8 cellular contexts compared by ENCODE assay signal in the genomic region with DNA sequence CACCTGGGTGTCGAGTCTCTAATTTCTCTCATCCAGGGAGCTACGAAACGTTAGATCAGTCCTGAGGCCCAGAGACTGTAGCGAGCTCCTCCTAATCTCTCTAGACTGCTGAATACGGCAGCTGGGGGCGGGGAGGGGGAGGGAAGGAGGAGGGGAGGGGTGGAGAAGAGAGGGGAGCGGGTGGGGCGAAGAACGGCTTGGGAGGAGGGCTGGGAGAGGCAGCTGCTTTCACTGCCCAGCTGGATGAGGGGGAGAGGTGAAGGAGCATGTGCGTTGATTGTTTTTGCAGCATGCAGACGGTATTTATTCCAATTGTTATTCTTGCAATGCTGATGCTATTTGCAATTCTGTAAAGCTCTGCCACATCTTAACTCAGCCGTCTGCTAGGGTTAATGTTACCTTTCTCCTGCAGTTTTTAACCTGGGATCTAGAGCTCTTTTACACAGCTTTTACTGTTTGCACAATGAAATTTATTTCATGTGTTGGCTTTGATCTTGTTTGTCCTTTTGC. TPM values are rescaled to one million over a fixed set of nuclear protein-coding genes. Genes with fewer than 3 reads are reported as not detected.
DNase-seq lines count a peak whose midpoint lies in the region; ATAC-seq and TF ChIP-seq lines count a peak whose summit lies in the region.

No MANE protein-coding gene starts in this region.

- peaks cover 0 to 56% (median 0%) of the 10 kb centered on the region in 4 donors for H3K27me3 ChIP-seq in esophagus squamous epithelium

- H3K4me1 ChIP-seq in esophagus squamous epithelium: peaks cover 2 to 19% (median 5%) of the 10 kb centered on the region in 3 donors

- no peak overlapping the region for H3K27ac ChIP-seq in esophagus squamous epithelium

- TF ChIP-seq CTCF in esophagus squamous epithelium (IDR thresholded peaks at IDR 0.05) (no peak), omental fat pad (IDR thresholded peaks at IDR 0.05) (no peak), GM13977 (IDR thresholded peaks at IDR 0.05; ENCODE audit: extremely low read depth, insufficient read depth, missing control alignments) (no peak)

- DNase-seq in HEK293T (ENCODE audit: extremely low spot score) (peak; percentile 61), NCI-H748 (lab: John Stamatoyannopoulos, UW; ENCODE audit: unreplicated experiment) (peak; percentile 88), esophagus squamous epithelium (lab: John Stamatoyannopoulos, UW) (no peak), omental fat pad (ENCODE audit: low spot score) (no peak), GM13977 (ENCODE audit: low spot score) (no peak)
- DNase-seq in activated CD4-positive, CD25-positive, alpha-beta regulatory T cell treated with anti-CD3 and anti-CD28 coated beads, Interleukin-2, amount 50 U/mL, for 72 hours: no peak

- in situ Hi-C loops in GM13977 (cut with MboI; ENCODE audit: low pct_unique_long_range_greater_than_20kb, low sequenced_read_pairs, unreplicated experiment): no loop called here

- H3K4me3 ChIP-seq in esophagus squamous epithelium: peak overlapping the region in 3 of 4 donors; percentile 33 to 60 (median 43)

- intact Hi-C loops in esophagus squamous epithelium (cut with DNase I): no loop called here

- ATAC-seq in omental fat pad (ENCODE audit: low FRiP score) (peak; percentile 49), HG03175 (IDR thresholded peaks at IDR 0.05; ENCODE audit: unreplicated experiment) (no peak), GM21360 (IDR thresholded peaks at IDR 0.05; ENCODE audit: unreplicated experiment) (no peak)

- H3K9me3 ChIP-seq in esophagus squamous epithelium: no peaks in the 10 kb centered on the region

- 7 to 12% methylated on average over 5 to 8 of the region's 12 CpGs for WGBS in esophagus squamous epithelium, 2 donors

- CTCF ChIA-PET in HEK293T (lab: Yijun Ruan, JAX): interaction anchor here (0.6 to 1.4 kb wide), 4 partner anchors 101 to 387 kb away, joined by 3 to 6 read pairs (median 3); no protein-coding TSS in a partner anchor

- H3K36me3 ChIP-seq in esophagus squamous epithelium: no peaks in the 10 kb centered on the region

- POLR2A ChIA-PET in HEK293T (lab: Yijun Ruan, JAX): no interaction called here

- TF ChIP-seq POLR2A in esophagus squamous epithelium (IDR thresholded peaks at IDR 0.05): no peak

TF ChIP-seq in HEK293T, 16 proteins besides CTCF, POLR2A, EP300 and RAD21:
- no peak for TF ChIP-seq FOXK2 (IDR thresholded peaks at IDR 0.05)
- no peak for TF ChIP-seq L3MBTL2 (conservative IDR thresholded peaks at IDR 0.05)
- TF ChIP-seq SP1 (IDR thresholded peaks at IDR 0.05): no peak
- TF ChIP-seq FOXA1 (IDR thresholded peaks at IDR 0.05): no peak
- TF ChIP-seq, protein P1, sequence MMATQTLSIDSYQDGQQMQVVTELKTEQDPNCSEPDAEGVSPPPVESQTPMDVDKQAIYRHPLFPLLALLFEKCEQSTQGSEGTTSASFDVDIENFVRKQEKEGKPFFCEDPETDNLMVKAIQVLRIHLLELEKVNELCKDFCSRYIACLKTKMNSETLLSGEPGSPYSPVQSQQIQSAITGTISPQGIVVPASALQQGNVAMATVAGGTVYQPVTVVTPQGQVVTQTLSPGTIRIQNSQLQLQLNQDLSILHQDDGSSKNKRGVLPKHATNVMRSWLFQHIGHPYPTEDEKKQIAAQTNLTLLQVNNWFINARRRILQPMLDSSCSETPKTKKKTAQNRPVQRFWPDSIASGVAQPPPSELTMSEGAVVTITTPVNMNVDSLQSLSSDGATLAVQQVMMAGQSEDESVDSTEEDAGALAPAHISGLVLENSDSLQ (IDR thresholded peaks at IDR 0.05): no peak
- no peak for TF ChIP-seq ZNF384 (IDR thresholded peaks at IDR 0.05)
- TF ChIP-seq ARNT (IDR thresholded peaks at IDR 0.05): no peak
- TF ChIP-seq CTBP1 (IDR thresholded peaks at IDR 0.05; ENCODE audit: borderline replicate concordance): no peak
- no peak for TF ChIP-seq BHLHE40 (IDR thresholded peaks at IDR 0.05; ENCODE audit: borderline replicate concordance)
- TF ChIP-seq ELF4 (IDR thresholded peaks at IDR 0.05): no peak
- TF ChIP-seq SUZ12 (IDR thresholded peaks at IDR 0.05): no peak
- no peak for TF ChIP-seq HDGF (IDR thresholded peaks at IDR 0.05; ENCODE audit: borderline replicate concordance)
- no peak for TF ChIP-seq TARDBP (IDR thresholded peaks at IDR 0.05)
- no peak for TF ChIP-seq NFRKB (IDR thresholded peaks at IDR 0.05)
- TF ChIP-seq FOXM1 (IDR thresholded peaks at IDR 0.05; ENCODE audit: borderline replicate concordance): no peak
- no peak for TF ChIP-seq LEF1 (IDR thresholded peaks at IDR 0.05; ENCODE audit: borderline replicate concordance)

RNA-seq across cellular contexts. Expression of a gene that starts 0.8 kb away (rescaled TPM):
- total RNA-seq in esophagus squamous epithelium (1 to 10 TPM in 1 of 4 donors, under 1 TPM in 3; 0.11 to 1.3 (median 0.34) TPM), omental fat pad (1 to 10 TPM; 1.9 to 5.1 (median 3.6) TPM)

Comparison
In these comparisons a context has a peak if more than half of its experiments do, and no peak if none do; other contexts are left out.
1. DNase-seq: peak in HEK293T (single experiment) and NCI-H748 (single experiment); none in esophagus squamous epithelium (single experiment), omental fat pad (single experiment), GM13977 (single experiment) and activated CD4-positive, CD25-positive, alpha-beta regulatory T cell treated with anti-CD3 and anti-CD28 coated beads, Interleukin-2, amount 50 U/mL, for 72 hours (single experiment).